Comparison of ENCODE assay signal across 8 cellular contexts in the genomic region with DNA sequence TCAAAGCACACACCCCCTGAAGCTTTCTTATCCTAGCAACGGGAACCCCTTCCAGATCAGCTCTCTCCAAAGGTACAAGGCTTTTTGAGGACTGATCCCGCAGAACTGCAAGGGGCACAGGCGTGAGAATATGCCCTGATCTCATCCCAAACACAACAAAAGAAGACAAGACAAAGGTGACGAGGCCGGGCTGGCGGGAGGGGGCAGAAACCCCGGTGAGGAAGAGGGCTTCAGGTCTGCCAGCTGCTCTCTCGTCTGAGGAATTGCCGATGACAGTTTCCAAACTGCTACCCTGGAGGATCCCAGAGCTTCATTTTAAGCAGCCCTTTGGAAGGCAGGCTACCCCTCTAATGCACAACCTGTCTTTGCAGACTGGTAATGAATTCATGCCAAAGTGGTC. TPM values are rescaled to one million over a fixed set of nuclear protein-coding genes. Genes with fewer than 3 reads are reported as not detected.
DNase-seq lines count a peak whose midpoint lies in the region; ATAC-seq lines count a peak whose summit lies in the region.

No MANE protein-coding gene starts in this region.

- H3K27me3 Mint-ChIP-seq in activated T-cell treated with anti-CD3 and anti-CD28 coated beads, Interleukin-2, amount 50 U/mL, for 4 hours (ENCODE audit: low read depth): no peaks in the 10 kb centered on the region
- H3K27me3 Mint-ChIP-seq in activated T-helper 1 cell treated with anti-CD3 and anti-CD28 coated beads, Interleukin-12 subunit alpha, Interleukin-12 subunit beta, Interleukin-2, Interleukin-4 antibody, amounts not matched to agents 30 ng/mL and 10 ng/mL and 1 ng/mL, durations not matched to agents 14 hours and 24 hours and 36 hours (ENCODE audit: insufficient read depth): no peaks in the 10 kb centered on the region

- H3K36me3 Mint-ChIP-seq in activated T-cell treated with anti-CD3 and anti-CD28 coated beads, Interleukin-2, amount 50 U/mL, for 4 hours (ENCODE audit: insufficient read depth): peaks cover 6% of the 10 kb centered on the region
- peaks cover 18% of the 10 kb centered on the region for H3K36me3 Mint-ChIP-seq in activated T-helper 1 cell treated with anti-CD3 and anti-CD28 coated beads, Interleukin-12 subunit alpha, Interleukin-12 subunit beta, Interleukin-2, Interleukin-4 antibody, amounts not matched to agents 30 ng/mL and 10 ng/mL and 1 ng/mL, durations not matched to agents 14 hours and 24 hours and 36 hours (ENCODE audit: low read depth)

- no peak for ATAC-seq in activated T-cell treated with anti-CD3 and anti-CD28 coated beads, Interleukin-2, amount 50 U/mL, for 4 hours

- H3K27ac Mint-ChIP-seq in activated T-helper 1 cell treated with anti-CD3 and anti-CD28 coated beads, Interleukin-12 subunit alpha, Interleukin-12 subunit beta, Interleukin-2, Interleukin-4 antibody, amounts not matched to agents 30 ng/mL and 10 ng/mL and 1 ng/mL, durations not matched to agents 14 hours and 24 hours and 36 hours: peak overlapping the region; percentile 88

- H3K4me3 ChIP-seq in iPS-18c (ENCODE audit: insufficient read depth, low read depth, low read length): peak overlapping the region; percentile 77; the same call in 1 of the 2 replicates

- intact Hi-C loops in activated T-helper 1 cell treated with anti-CD3 and anti-CD28 coated beads, Interleukin-12 subunit alpha, Interleukin-12 subunit beta, Interleukin-2, Interleukin-4 antibody, amounts not matched to agents 30 ng/mL and 10 ng/mL and 1 ng/mL, durations not matched to agents 14 hours and 24 hours and 36 hours (cut with micrococcal nuclease): no loop called here

- H3K27ac ChIP-seq in substantia nigra (ENCODE audit: low read depth, low read length, poor library complexity, severe bottlenecking): peak overlapping the region; percentile 98

- H3K9me3 ChIP-seq in iPS-18c (ENCODE audit: control insufficient read depth, insufficient read depth, low read length): no peaks in the 10 kb centered on the region

- H3K4me1 Mint-ChIP-seq in activated T-cell treated with anti-CD3 and anti-CD28 coated beads, Interleukin-2, amount 50 U/mL, for 4 hours (ENCODE audit: low read depth): peaks cover 31% of the 10 kb centered on the region
- peaks cover 18% of the 10 kb centered on the region for H3K4me1 Mint-ChIP-seq in activated T-helper 1 cell treated with anti-CD3 and anti-CD28 coated beads, Interleukin-12 subunit alpha, Interleukin-12 subunit beta, Interleukin-2, Interleukin-4 antibody, amounts not matched to agents 30 ng/mL and 10 ng/mL and 1 ng/mL, durations not matched to agents 14 hours and 24 hours and 36 hours (ENCODE audit: low read depth)

- H3K9me3 Mint-ChIP-seq in activated T-cell treated with anti-CD3 and anti-CD28 coated beads, Interleukin-2, amount 50 U/mL, for 4 hours: no peaks in the 10 kb centered on the region
- H3K9me3 Mint-ChIP-seq in activated T-helper 1 cell treated with anti-CD3 and anti-CD28 coated beads, Interleukin-12 subunit alpha, Interleukin-12 subunit beta, Interleukin-2, Interleukin-4 antibody, amounts not matched to agents 30 ng/mL and 10 ng/mL and 1 ng/mL, durations not matched to agents 14 hours and 24 hours and 36 hours: no peaks in the 10 kb centered on the region

- no peak for DNase-seq in activated T-cell treated with anti-CD3 and anti-CD28 coated beads, Interleukin-2, amount 50 U/mL, for 4 hours
- DNase-seq in activated T-cell treated with anti-CD3 and anti-CD28 coated beads for 4 hours (no peak), substantia nigra (lab: John Stamatoyannopoulos, UW) (no peak), SK-N-DZ (ENCODE audit: low spot score) (no peak), HuH-7 (ENCODE audit: low spot score) (no peak), HUDEP-2 (lab: John Stamatoyannopoulos, UW; ENCODE audit: unreplicated experiment in 76 of 76) (no peak)
- DNase-seq in activated T-helper 1 cell treated with anti-CD3 and anti-CD28 coated beads, Interleukin-12 subunit alpha, Interleukin-12 subunit beta, Interleukin-2, Interleukin-4 antibody, amounts not matched to agents 30 ng/mL and 10 ng/mL and 1 ng/mL, durations not matched to agents 14 hours and 24 hours and 36 hours (ENCODE audit: low spot score): no peak

- H3K4me3 Mint-ChIP-seq in activated T-cell treated with anti-CD3 and anti-CD28 coated beads, Interleukin-2, amount 50 U/mL, for 4 hours: peak overlapping the region; percentile 100
- peak overlapping the region; percentile 100 for H3K4me3 Mint-ChIP-seq in activated T-helper 1 cell treated with anti-CD3 and anti-CD28 coated beads, Interleukin-12 subunit alpha, Interleukin-12 subunit beta, Interleukin-2, Interleukin-4 antibody, amounts not matched to agents 30 ng/mL and 10 ng/mL and 1 ng/mL, durations not matched to agents 14 hours and 24 hours and 36 hours

RNA-seq across cellular contexts. Expression of a gene that starts 3.4 kb away (rescaled TPM):
- 100 to 1,000 TPM; 140 to 162 (median 150) TPM for total RNA-seq in activated T-cell treated with anti-CD3 and anti-CD28 coated beads, Interleukin-2, amount 50 U/mL, for 4 hours
- total RNA-seq in activated T-helper 1 cell treated with anti-CD3 and anti-CD28 coated beads, Interleukin-12 subunit alpha, Interleukin-12 subunit beta, Interleukin-2, Interleukin-4 antibody, amounts not matched to agents 30 ng/mL and 10 ng/mL and 1 ng/mL, durations not matched to agents 14 hours and 24 hours and 36 hours: 105 and 106 TPM in 2 replicates
- polyA plus RNA-seq in SK-N-DZ (2014; cell fraction: cytosol; rRNA removed): 45.0 and 49.1 TPM in 2 replicates
- 32.0 and 63.7 TPM in 2 replicates for polyA plus RNA-seq in SK-N-DZ (2014; cell fraction: nucleus; rRNA removed)

RNA-seq across cellular contexts. Expression of a gene that starts 4.3 kb away (rescaled TPM):
- total RNA-seq in activated T-cell treated with anti-CD3 and anti-CD28 coated beads, Interleukin-2, amount 50 U/mL, for 4 hours: 1 to 10 TPM; 2.0 to 2.7 (median 2.3) TPM
- 3.4 and 4.6 TPM in 2 replicates for total RNA-seq in activated T-helper 1 cell treated with anti-CD3 and anti-CD28 coated beads, Interleukin-12 subunit alpha, Interleukin-12 subunit beta, Interleukin-2, Interleukin-4 antibody, amounts not matched to agents 30 ng/mL and 10 ng/mL and 1 ng/mL, durations not matched to agents 14 hours and 24 hours and 36 hours
- 4.9 and 5.4 TPM in 2 replicates for polyA plus RNA-seq in SK-N-DZ (2014; cell fraction: cytosol; rRNA removed)
- 1.4 and 2.4 TPM in 2 replicates for polyA plus RNA-seq in SK-N-DZ (2014; cell fraction: nucleus; rRNA removed)

RNA-seq across cellular contexts. Expression of a gene that starts 23.8 kb away (rescaled TPM):
- total RNA-seq in activated T-cell treated with anti-CD3 and anti-CD28 coated beads, Interleukin-2, amount 50 U/mL, for 4 hours: 10 to 100 TPM in 1 of 3 donors, 1 to 10 TPM in 2; 6.9 to 10.4 (median 8.6) TPM
- total RNA-seq in activated T-helper 1 cell treated with anti-CD3 and anti-CD28 coated beads, Interleukin-12 subunit alpha, Interleukin-12 subunit beta, Interleukin-2, Interleukin-4 antibody, amounts not matched to agents 30 ng/mL and 10 ng/mL and 1 ng/mL, durations not matched to agents 14 hours and 24 hours and 36 hours: 12.8 and 14.0 TPM in 2 replicates
- 5.3 and 8.1 TPM in 2 replicates for polyA plus RNA-seq in SK-N-DZ (2014; cell fraction: cytosol; rRNA removed)
- 24.6 and 28.8 TPM in 2 replicates for polyA plus RNA-seq in SK-N-DZ (2014; cell fraction: nucleus; rRNA removed)

RNA-seq across cellular contexts. Expression of a gene that starts 33.4 kb away (rescaled TPM):
- total RNA-seq in activated T-cell treated with anti-CD3 and anti-CD28 coated beads, Interleukin-2, amount 50 U/mL, for 4 hours: 100 to 1,000 TPM; 190 to 224 (median 221) TPM
- total RNA-seq in activated T-helper 1 cell treated with anti-CD3 and anti-CD28 coated beads, Interleukin-12 subunit alpha, Interleukin-12 subunit beta, Interleukin-2, Interleukin-4 antibody, amounts not matched to agents 30 ng/mL and 10 ng/mL and 1 ng/mL, durations not matched to agents 14 hours and 24 hours and 36 hours: 150 and 156 TPM in 2 replicates
- 135 and 149 TPM in 2 replicates for polyA plus RNA-seq in SK-N-DZ (2014; cell fraction: cytosol; rRNA removed)
- 176 and 329 TPM in 2 replicates for polyA plus RNA-seq in SK-N-DZ (2014; cell fraction: nucleus; rRNA removed)

RNA-seq across cellular contexts. Expression of a gene that starts 42.2 kb away (rescaled TPM):
- 100 to 1,000 TPM in 2 of 3 donors, 10 to 100 TPM in 1; 96.7 to 128 (median 108) TPM for total RNA-seq in activated T-cell treated with anti-CD3 and anti-CD28 coated beads, Interleukin-2, amount 50 U/mL, for 4 hours
- total RNA-seq in activated T-helper 1 cell treated with anti-CD3 and anti-CD28 coated beads, Interleukin-12 subunit alpha, Interleukin-12 subunit beta, Interleukin-2, Interleukin-4 antibody, amounts not matched to agents 30 ng/mL and 10 ng/mL and 1 ng/mL, durations not matched to agents 14 hours and 24 hours and 36 hours: 128 TPM in 2 replicates
- 10.6 and 14.9 TPM in 2 replicates for polyA plus RNA-seq in SK-N-DZ (2014; cell fraction: cytosol; rRNA removed)
- polyA plus RNA-seq in SK-N-DZ (2014; cell fraction: nucleus; rRNA removed): 128 and 146 TPM in 2 replicates
